ENCODE assay signal across 10 cellular contexts in the genomic region with DNA sequence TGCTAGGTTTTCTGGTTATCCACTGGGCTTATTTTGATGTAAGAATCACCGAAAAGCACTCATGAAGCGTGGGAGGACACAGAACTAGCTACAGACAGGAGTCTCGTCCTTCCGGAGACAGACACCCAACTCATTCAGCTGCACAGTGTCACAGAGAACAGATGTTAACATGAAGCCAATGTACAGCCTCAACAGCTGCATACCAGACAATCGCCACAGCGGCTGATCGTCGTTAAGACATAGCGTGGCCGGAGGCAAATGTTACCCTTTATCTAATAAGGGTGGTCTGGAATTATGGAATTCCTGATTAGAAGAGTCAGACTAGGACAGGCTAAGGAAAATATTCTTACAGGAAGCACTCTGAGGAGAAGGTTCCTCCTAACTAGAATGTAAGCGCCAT. TPM values are rescaled to one million over a fixed set of nuclear protein-coding genes. Genes with fewer than 3 reads are reported as not detected.
DNase-seq lines count a peak whose midpoint lies in the region; ATAC-seq and TF ChIP-seq lines count a peak whose summit lies in the region.
"Had no signal": no experiment of that assay in that cellular context is flagged by ENCODE, and none has a peak within 500 bp of the region (broad histone marks: within the 10 kb centered on the region; RNA-seq: fewer than 3 reads in every experiment).

No MANE protein-coding gene starts in this region.

- H3K4me3 ChIP-seq in WI38 (ENCODE audit: low read depth, low read length), result peak overlapping the region; percentile 67
- peak overlapping the region; percentile 78 for H3K4me3 ChIP-seq in iPS-18a (ENCODE audit: low read length)
- peak overlapping the region; percentile 80 to 88 (median 83) for H3K4me3 ChIP-seq in skeletal muscle tissue (ENCODE audit: low read length in 3 of 3)

- H3K9me3 ChIP-seq in iPS-18a (ENCODE audit: control insufficient read depth, low read depth, low read length) (no peaks in the 10 kb centered on the region), skeletal muscle tissue (ENCODE audit: control insufficient read depth in 3 of 3, low read length in 3 of 3) (no peaks in the 10 kb centered on the region)

- no peak overlapping the region for H3K9ac ChIP-seq in iPS-18a (ENCODE audit: low read length)
- H3K9ac ChIP-seq in skeletal muscle tissue (ENCODE audit: low read depth in 1 of 3, low read length in 3 of 3), result peak overlapping the region in 1 of 3 donors; percentile 82

- no peak for TF ChIP-seq CTCF in WI38 (IDR thresholded peaks at IDR 0.05; ENCODE audit: low read depth, low read length)

- H3K27ac ChIP-seq in iPS-18a (ENCODE audit: low read length), result no peak overlapping the region
- peak overlapping the region; percentile 82 for H3K27ac ChIP-seq in skeletal muscle tissue (ENCODE audit: low read depth, low read length)

- no peaks in the 10 kb centered on the region for H3K36me3 ChIP-seq in iPS-18a (ENCODE audit: control insufficient read depth, low read depth, low read length)
- H3K36me3 ChIP-seq in skeletal muscle tissue (ENCODE audit: control insufficient read depth in 3 of 3, insufficient read depth in 3 of 3, low read length in 3 of 3), result peaks cover 0 to under 1% (median 0%) of the 10 kb centered on the region in 3 donors

- CTCF ChIA-PET in activated CD4-positive, alpha-beta T cell treated with anti-CD3 and anti-CD28 coated beads for 36 hours (lab: Charles Lee), result no interaction called here

- no peak overlapping the region for H3K27ac Mint-ChIP-seq in activated CD4-positive, alpha-beta T cell treated with anti-CD3 and anti-CD28 coated beads for 36 hours

- intact Hi-C loops in activated CD4-positive, alpha-beta T cell treated with anti-CD3 and anti-CD28 coated beads for 36 hours (cut with DNase I, micrococcal nuclease), result no loop called here

- DNase-seq in activated CD4-positive, alpha-beta T cell treated with anti-CD3 and anti-CD28 coated beads for 36 hours, result no peak
- DNase-seq in activated CD4-positive, alpha-beta T cell treated with anti-CD3 and anti-CD28 coated beads for 48 hours, result no peak
- DNase-seq in GM19238 (ENCODE audit: insufficient read length, low spot score), result no peak
- DNase-seq in mucosa of gallbladder (ENCODE audit: low spot score), result no peak
- DNase-seq: hippocampal formation, NCI-H1048 had no signal

- H3K4me1 Mint-ChIP-seq in activated CD4-positive, alpha-beta T cell treated with anti-CD3 and anti-CD28 coated beads for 36 hours, result peaks cover 3% of the 10 kb centered on the region

- peak overlapping the region; percentile 49 for H3K4me3 Mint-ChIP-seq in activated CD4-positive, alpha-beta T cell treated with anti-CD3 and anti-CD28 coated beads for 36 hours

- no peak for ATAC-seq in activated CD4-positive, alpha-beta T cell treated with anti-CD3 and anti-CD28 coated beads for 36 hours
- no peak for ATAC-seq in GM18861 (IDR thresholded peaks at IDR 0.05; ENCODE audit: unreplicated experiment)

- H3K27me3 ChIP-seq in iPS-18a (ENCODE audit: control insufficient read depth, insufficient read depth, low read length) (peaks cover 46% of the 10 kb centered on the region), skeletal muscle tissue (ENCODE audit: control insufficient read depth in 3 of 3, insufficient read depth in 3 of 3, low read length in 3 of 3) (no peaks in the 10 kb centered on the region)

- peaks cover 30% of the 10 kb centered on the region for H3K27me3 Mint-ChIP-seq in activated CD4-positive, alpha-beta T cell treated with anti-CD3 and anti-CD28 coated beads for 36 hours

- no peaks in the 10 kb centered on the region for H3K9me3 Mint-ChIP-seq in activated CD4-positive, alpha-beta T cell treated with anti-CD3 and anti-CD28 coated beads for 36 hours (ENCODE audit: low read depth)

- peaks cover 4% of the 10 kb centered on the region for H3K36me3 Mint-ChIP-seq in activated CD4-positive, alpha-beta T cell treated with anti-CD3 and anti-CD28 coated beads for 36 hours (ENCODE audit: low read depth)

- H3K4me1 ChIP-seq in iPS-18a (ENCODE audit: control insufficient read depth, low read depth, low read length) (no peaks in the 10 kb centered on the region), skeletal muscle tissue (ENCODE audit: control insufficient read depth in 3 of 3, insufficient read depth in 3 of 3, low read length in 3 of 3) (peaks cover 2 to 19% (median 17%) of the 10 kb centered on the region in 3 donors)

- POLR2A ChIA-PET in activated CD4-positive, alpha-beta T cell treated with anti-CD3 and anti-CD28 coated beads for 36 hours (lab: Charles Lee), result no interaction called here

RNA-seq across cellular contexts. Expression of a gene that starts 1.2 kb away (rescaled TPM):
- total RNA-seq in activated CD4-positive, alpha-beta T cell treated with anti-CD3 and anti-CD28 coated beads for 36 hours, result not detected
- total RNA-seq in skeletal muscle tissue, result 10.4 TPM
- 7.7 TPM for total RNA-seq in mucosa of gallbladder
